ENCODE assay signal across 8 cellular contexts in the genomic region with DNA sequence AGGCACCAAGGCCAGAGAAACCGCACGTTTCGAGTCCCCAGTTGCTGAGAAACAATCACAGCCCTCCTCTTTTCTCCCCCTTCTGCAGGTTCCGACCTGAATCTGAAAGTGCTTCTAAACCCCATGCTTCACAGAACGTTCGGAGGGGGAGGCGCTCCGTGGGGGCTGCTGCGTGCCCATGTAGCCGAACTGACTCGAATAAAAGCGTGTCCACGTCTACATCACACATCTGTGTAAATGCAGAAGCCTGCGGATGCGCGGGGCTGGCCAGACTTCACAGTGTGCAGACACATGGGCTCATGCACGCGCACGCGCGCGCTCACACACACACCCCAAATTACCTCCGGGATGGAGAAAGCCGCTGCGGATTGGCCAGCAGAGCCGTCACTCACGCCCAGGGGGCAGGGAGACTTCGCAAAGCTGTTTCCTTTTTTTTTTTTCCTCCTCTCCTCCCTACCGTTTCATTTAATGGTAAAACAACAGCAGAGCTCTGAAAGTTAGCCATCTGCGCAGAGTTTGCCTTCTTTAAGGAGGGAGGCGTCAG. TPM values are rescaled to one million over a fixed set of nuclear protein-coding genes. Genes with fewer than 3 reads are reported as not detected.
A peak's percentile ranks its signal among the peaks of the same experiment; 100 is the strongest.
DNase-seq lines count a peak whose midpoint lies in the region; ATAC-seq, FAIRE-seq and TF ChIP-seq lines count a peak whose summit lies in the region.

No MANE protein-coding gene starts in this region.

- peak overlapping the region; percentile 62 to 70 for H3K9ac ChIP-seq in kidney (ENCODE audit: low read length in 2 of 2)

- no peak for FAIRE-seq in kidney (lab: Jason Lieb, UNC)

- peak overlapping the region; percentile 89 for H3K27ac Mint-ChIP-seq in activated CD4-positive, alpha-beta T cell treated with anti-CD3 and anti-CD28 coated beads for 36 hours

- H3K4me1 Mint-ChIP-seq in activated CD4-positive, alpha-beta T cell treated with anti-CD3 and anti-CD28 coated beads for 36 hours, result peaks cover 36% of the 10 kb centered on the region

- H3K4me1 ChIP-seq in kidney (ENCODE audit: control insufficient read depth in 1 of 2, insufficient read depth in 1 of 2, low read depth in 1 of 2, low read length in 2 of 2), result peaks cover 11 to 14% of the 10 kb centered on the region in 2 donors

- intact Hi-C loops in activated CD4-positive, alpha-beta T cell treated with anti-CD3 and anti-CD28 coated beads for 36 hours (cut with DNase I, micrococcal nuclease), result loop anchor here (2.0 to 10.0 kb wide), 11 partner anchors 42 to 1995 kb away; a partner anchor contains a TSS
- intact Hi-C loops in kidney (cut with DNase I), result no loop called here

- peak overlapping the region; percentile 87 to 93 for H3K27ac ChIP-seq in kidney (ENCODE audit: low read depth in 2 of 2, low read length in 2 of 2)

- H3K27me3 Mint-ChIP-seq in activated CD4-positive, alpha-beta T cell treated with anti-CD3 and anti-CD28 coated beads for 36 hours, result peaks cover 33% of the 10 kb centered on the region

- CTCF ChIA-PET in activated CD4-positive, alpha-beta T cell treated with anti-CD3 and anti-CD28 coated beads for 36 hours (lab: Charles Lee), result interaction anchor here (0.8 to 0.9 kb wide), 2 partner anchors 12 to 311 kb away, joined by 3 to 4 read pairs; no protein-coding TSS in a partner anchor

- peak; percentile 81 for ATAC-seq in HG03378 (IDR thresholded peaks at IDR 0.05; ENCODE audit: unreplicated experiment)
- ATAC-seq in activated CD4-positive, alpha-beta T cell treated with anti-CD3 and anti-CD28 coated beads for 36 hours, result peak; percentile 85

- peak; percentile 95 for DNase-seq in Ammon's horn (ENCODE audit: low spot score)
- peak; percentile 99 for DNase-seq in NCI-H510A (lab: John Stamatoyannopoulos, UW)
- DNase-seq in activated CD4-positive, alpha-beta T cell treated with anti-CD3 and anti-CD28 coated beads for 36 hours, result peak; percentile 100
- DNase-seq in choroid plexus epithelial cell (ENCODE audit: low read depth), result peak; percentile 99
- DNase-seq in kidney, result peak; percentile 99
- peak; percentile 98 to 99 (median 99) for DNase-seq in stimulated activated CD4-positive, alpha-beta T cell treated with anti-CD3 and anti-CD28 coated beads, Interleukin-12 subunit alpha, Interleukin-12 subunit beta, amount 100 ng/mL, for 48 hours (ENCODE audit: low read depth in 2 of 3, low spot score in 1 of 3)

- H3K4me3 ChIP-seq in choroid plexus epithelial cell (ENCODE audit: low read depth, low read length) (peak overlapping the region; percentile 79), kidney (ENCODE audit: low read length in 2 of 2) (peak overlapping the region; percentile 76 to 93)

- POLR2A ChIA-PET in activated CD4-positive, alpha-beta T cell treated with anti-CD3 and anti-CD28 coated beads for 36 hours (lab: Charles Lee), result interaction anchor here (0.6 kb wide), 1 partner anchor 16 kb away, joined by 4 read pairs; no protein-coding TSS in a partner anchor

- TF ChIP-seq CTCF in choroid plexus epithelial cell (conservative IDR thresholded peaks at IDR 0.05; ENCODE audit: low read depth, low read length) (no peak), kidney (IDR thresholded peaks at IDR 0.05; ENCODE audit: borderline replicate concordance, extremely low read depth, insufficient read depth) (no peak)

- no peaks in the 10 kb centered on the region for H3K9me3 Mint-ChIP-seq in activated CD4-positive, alpha-beta T cell treated with anti-CD3 and anti-CD28 coated beads for 36 hours (ENCODE audit: low read depth)

- TF ChIP-seq POLR2A in GM19193 (IDR thresholded peaks at IDR 0.05; ENCODE audit: extremely low read depth, insufficient read depth, insufficient read length), result peak; percentile 58

- no peaks in the 10 kb centered on the region for H3K36me3 ChIP-seq in kidney (ENCODE audit: control insufficient read depth in 1 of 2, insufficient read depth in 2 of 2, low read length in 2 of 2)

- H3K36me3 Mint-ChIP-seq in activated CD4-positive, alpha-beta T cell treated with anti-CD3 and anti-CD28 coated beads for 36 hours (ENCODE audit: low read depth), result no peaks in the 10 kb centered on the region

- peak overlapping the region; percentile 87 for H3K4me3 Mint-ChIP-seq in activated CD4-positive, alpha-beta T cell treated with anti-CD3 and anti-CD28 coated beads for 36 hours

- no peaks in the 10 kb centered on the region for H3K9me3 ChIP-seq in kidney (ENCODE audit: control insufficient read depth in 1 of 2, low read length in 2 of 2)

RNA-seq across cellular contexts. Expression of a gene that starts 2.3 kb away (rescaled TPM):
- 1 to 10 TPM; 6.8 to 9.9 TPM for total RNA-seq in activated CD4-positive, alpha-beta T cell treated with anti-CD3 and anti-CD28 coated beads for 36 hours
- total RNA-seq in kidney, result 28.7 TPM
- polyA plus RNA-seq in kidney (ENCODE audit: insufficient read depth, low read depth, low replicate concordance), result 6.7 TPM

Comparison
In these comparisons a context has a peak if more than half of its experiments do, and no peak if none do; other contexts are left out.
1. Peak in every context shown above with its lines: DNase-seq, ATAC-seq, H3K4me3 ChIP-seq and H3K27ac ChIP-seq.